12 cellular contexts compared by ENCODE assay signal in the genomic region with DNA sequence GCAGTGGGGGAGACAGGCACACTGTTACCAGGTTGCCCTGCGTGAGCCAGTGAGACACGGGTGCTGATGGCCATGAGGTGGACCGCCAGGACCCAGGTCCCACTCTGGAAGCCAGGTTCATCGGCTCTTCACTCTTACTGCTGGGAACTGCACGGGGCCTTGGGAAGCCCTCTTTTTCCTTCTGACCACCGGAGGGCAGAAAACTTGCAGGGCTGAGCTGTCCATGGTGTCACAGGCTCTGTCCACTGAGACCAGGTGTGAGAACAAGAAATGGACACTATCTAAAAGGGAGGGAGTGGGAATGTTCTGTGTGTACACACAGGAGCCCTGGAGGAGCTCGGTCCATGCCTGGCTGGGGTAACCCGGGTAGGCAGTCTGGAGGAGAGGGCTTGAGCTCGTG.
DNase-seq lines count a peak whose midpoint lies in the region; ATAC-seq, FAIRE-seq and TF ChIP-seq lines count a peak whose summit lies in the region.
"Had no signal": no experiment of that assay in that cellular context is flagged by ENCODE, and none has a peak within 500 bp of the region (broad histone marks: within the 10 kb centered on the region; RNA-seq: fewer than 3 reads in every experiment).

No MANE protein-coding gene starts in this region.

- H3K4me2 ChIP-seq in GM23248 (ENCODE audit: unreplicated experiment) (no peak overlapping the region), K562 (ENCODE audit: insufficient read depth, low read length) (no peak overlapping the region)

- POLR2A ChIA-PET in K562 (lab: Yijun Ruan, JAX): interaction anchor here (0.8 kb wide), 1 partner anchor 31 kb away, joined by 3 read pairs; no protein-coding TSS in a partner anchor

- no peak; a peak in 1 of 6 replicates for TF ChIP-seq CTCF in K562 (IDR thresholded peaks at IDR 0.05 in 2 of 3, conservative IDR thresholded peaks at IDR 0.05 in 1 of 3; ENCODE audit: insufficient read depth in 2 of 3, low read depth in 1 of 3, low read length in 3 of 3)

- no peaks in the 10 kb centered on the region for H3K9me1 ChIP-seq in K562 (ENCODE audit: control insufficient read depth, insufficient read depth, low read length)

- no peak for TF ChIP-seq EP300 in K562 (IDR thresholded peaks at IDR 0.05; ENCODE audit: low read length)

- no TSS peak for BruUV-seq in K562 (replicated peaks; lab: Mats Ljungman, UMichigan)

- TF ChIP-seq RAD21 in K562 (CRISPR knock-in tag; conservative IDR thresholded peaks at IDR 0.05 in 1 of 2, IDR thresholded peaks at IDR 0.05 in 1 of 2): no peak

- no peak overlapping the region for H3K27ac ChIP-seq in GM23248
- no peak overlapping the region for H3K27ac ChIP-seq in K562 (ENCODE audit: extremely low read depth, low read depth, low read length)
- H3K27ac ChIP-seq: neutrophil, uterus had no signal

- H3K27me3 ChIP-seq in GM23248 (replicated peaks; ENCODE audit: insufficient read depth): 0 out of 2 replicates have a peak, but pooled peaks cover 4% of the 10 kb centered on the region
- no peaks in the 10 kb centered on the region; a peak in 1 of 5 replicates for H3K27me3 ChIP-seq in K562 (ENCODE audit: control insufficient read depth in 2 of 2, insufficient read depth in 2 of 2, low read length in 2 of 2)
- H3K27me3 ChIP-seq: neutrophil, uterus had no signal

- TF ChIP-seq POLR2A in K562 (conservative IDR thresholded peaks at IDR 0.05) (no peak), GM12892 (IDR thresholded peaks at IDR 0.05; ENCODE audit: low read depth, low read length) (no peak)

- no peaks in the 10 kb centered on the region for H3K9me3 ChIP-seq in GM23248 (ENCODE audit: low read depth)
- H3K9me3 ChIP-seq in K562 (replicated peaks; ENCODE audit: control insufficient read depth, insufficient read depth, low read depth, low read length): no peaks in the 10 kb centered on the region
- H3K9me3 ChIP-seq: neutrophil, uterus had no signal

- no peaks in the 10 kb centered on the region for H3K36me3 ChIP-seq in GM23248 (ENCODE audit: low read depth)
- H3K36me3 ChIP-seq in K562 (ENCODE audit: control insufficient read depth, insufficient read depth, low read length): no peaks in the 10 kb centered on the region
- H3K36me3 ChIP-seq: neutrophil, uterus had no signal

- 34 to 36% methylated on average over 9 of the region's 9 CpGs for WGBS in GM23248 (ENCODE audit: low coverage in 1 of 2, low lambda C conversion rate in 2 of 2, missing lambda C conversion rate in 2 of 2), 2 experiments
- WGBS in K562 (ENCODE audit: insufficient coverage, low coverage, missing lambda C conversion rate): 0% methylated on average over 9 of the region's 9 CpGs

- no peak for FAIRE-seq in K562 (lab: Jason Lieb, UNC)
- FAIRE-seq in GM12892 (lab: Jason Lieb, UNC): no peak
- FAIRE-seq: RCC 7860 had no signal

- ATAC-seq in K562 (peak; percentile 47; the same call in 2 of the 3 replicates), HG03460 (IDR thresholded peaks at IDR 0.05; ENCODE audit: unreplicated experiment) (no peak)

- H3K4me1 ChIP-seq in GM23248 (ENCODE audit: insufficient read depth) (no peaks in the 10 kb centered on the region), K562 (replicated peaks in 1 of 2; ENCODE audit: control insufficient read depth in 2 of 2, insufficient read depth in 2 of 2, low read length in 2 of 2) (no peaks in the 10 kb centered on the region)
- H3K4me1 ChIP-seq: uterus had no signal

- H3K9ac ChIP-seq in GM23248 (no peak overlapping the region), K562 (ENCODE audit: insufficient read depth in 1 of 2, low read depth in 2 of 2, low read length in 2 of 2) (no peak overlapping the region)

- in situ Hi-C loops in ACHN (cut with HindIII; ENCODE audit: low pct_ligation_motif_present, low pct_unique_long_range_greater_than_20kb, low sequenced_read_pairs): no loop called here
- in situ Hi-C loops in GM23248 (cut with MboI): no loop called here
- in situ Hi-C loops in K562 (cut with MboI): no loop called here
- in situ Hi-C loops in KBM-7 (cut with MboI; ENCODE audit: low pct_unique_long_range_greater_than_20kb, low sequenced_read_pairs): no loop called here

- no peaks in the 10 kb centered on the region for H3F3A ChIP-seq in GM23248 (ENCODE audit: insufficient read depth)

- DNase-seq in ACHN (peak; percentile 11), GM23248 (peak; percentile 38), K562 (ENCODE audit: extremely low read depth in 1 of 4, low spot score in 3 of 4) (no peak), left kidney (ENCODE audit: low read depth, low spot score) (peak; percentile 79), GM12892 (ENCODE audit: insufficient read length) (no peak), KBM-7 (no peak), GF-D8 (lab: John Stamatoyannopoulos, UW) (no peak)
- DNase-seq: foreskin melanocyte, uterus had no signal

- H2AFZ ChIP-seq in GM23248: no peak overlapping the region
- H2AFZ ChIP-seq in K562 (ENCODE audit: low read depth, low read length): no peak overlapping the region

- CTCF ChIA-PET in K562 (lab: Yijun Ruan, JAX; ENCODE audit: low intra/inter-chr PET ratio): no interaction called here

- H3K9me2 ChIP-seq in GM23248 (ENCODE audit: insufficient read depth): no peaks in the 10 kb centered on the region

- no peak overlapping the region for H3K4me3 ChIP-seq in GM23248
- no peak overlapping the region for H3K4me3 ChIP-seq in K562
- H3K4me3 ChIP-seq: uterus had no signal

- no peaks in the 10 kb centered on the region for H3K79me2 ChIP-seq in GM23248 (ENCODE audit: insufficient read depth)
- no peaks in the 10 kb centered on the region for H3K79me2 ChIP-seq in K562 (ENCODE audit: control insufficient read depth, insufficient read depth, low read length)

- intact Hi-C loops in K562 (cut with micrococcal nuclease): no loop called here

- H4K20me1 ChIP-seq in GM23248 (ENCODE audit: insufficient read depth): no peaks in the 10 kb centered on the region
- no peaks in the 10 kb centered on the region for H4K20me1 ChIP-seq in K562 (replicated peaks; ENCODE audit: control insufficient read depth, insufficient read depth, low read length)

TF ChIP-seq in K562, 482 proteins besides CTCF, POLR2A, EP300 and RAD21 (continues in another document):
- TF ChIP-seq SMARCE1 (IDR thresholded peaks at IDR 0.05): no peak
- no peak for TF ChIP-seq TCFL5 (CRISPR knock-in tag; conservative IDR thresholded peaks at IDR 0.05)
- TF ChIP-seq, protein P1, sequence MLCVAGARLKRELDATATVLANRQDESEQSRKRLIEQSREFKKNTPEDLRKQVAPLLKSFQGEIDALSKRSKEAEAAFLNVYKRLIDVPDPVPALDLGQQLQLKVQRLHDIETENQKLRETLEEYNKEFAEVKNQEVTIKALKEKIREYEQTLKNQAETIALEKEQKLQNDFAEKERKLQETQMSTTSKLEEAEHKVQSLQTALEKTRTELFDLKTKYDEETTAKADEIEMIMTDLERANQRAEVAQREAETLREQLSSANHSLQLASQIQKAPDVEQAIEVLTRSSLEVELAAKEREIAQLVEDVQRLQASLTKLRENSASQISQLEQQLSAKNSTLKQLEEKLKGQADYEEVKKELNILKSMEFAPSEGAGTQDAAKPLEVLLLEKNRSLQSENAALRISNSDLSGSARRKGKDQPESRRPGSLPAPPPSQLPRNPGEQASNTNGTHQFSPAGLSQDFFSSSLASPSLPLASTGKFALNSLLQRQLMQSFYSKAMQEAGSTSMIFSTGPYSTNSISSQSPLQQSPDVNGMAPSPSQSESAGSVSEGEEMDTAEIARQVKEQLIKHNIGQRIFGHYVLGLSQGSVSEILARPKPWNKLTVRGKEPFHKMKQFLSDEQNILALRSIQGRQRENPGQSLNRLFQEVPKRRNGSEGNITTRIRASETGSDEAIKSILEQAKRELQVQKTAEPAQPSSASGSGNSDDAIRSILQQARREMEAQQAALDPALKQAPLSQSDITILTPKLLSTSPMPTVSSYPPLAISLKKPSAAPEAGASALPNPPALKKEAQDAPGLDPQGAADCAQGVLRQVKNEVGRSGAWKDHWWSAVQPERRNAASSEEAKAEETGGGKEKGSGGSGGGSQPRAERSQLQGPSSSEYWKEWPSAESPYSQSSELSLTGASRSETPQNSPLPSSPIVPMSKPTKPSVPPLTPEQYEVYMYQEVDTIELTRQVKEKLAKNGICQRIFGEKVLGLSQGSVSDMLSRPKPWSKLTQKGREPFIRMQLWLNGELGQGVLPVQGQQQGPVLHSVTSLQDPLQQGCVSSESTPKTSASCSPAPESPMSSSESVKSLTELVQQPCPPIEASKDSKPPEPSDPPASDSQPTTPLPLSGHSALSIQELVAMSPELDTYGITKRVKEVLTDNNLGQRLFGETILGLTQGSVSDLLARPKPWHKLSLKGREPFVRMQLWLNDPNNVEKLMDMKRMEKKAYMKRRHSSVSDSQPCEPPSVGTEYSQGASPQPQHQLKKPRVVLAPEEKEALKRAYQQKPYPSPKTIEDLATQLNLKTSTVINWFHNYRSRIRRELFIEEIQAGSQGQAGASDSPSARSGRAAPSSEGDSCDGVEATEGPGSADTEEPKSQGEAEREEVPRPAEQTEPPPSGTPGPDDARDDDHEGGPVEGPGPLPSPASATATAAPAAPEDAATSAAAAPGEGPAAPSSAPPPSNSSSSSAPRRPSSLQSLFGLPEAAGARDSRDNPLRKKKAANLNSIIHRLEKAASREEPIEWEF (CRISPR knock-in tag; IDR thresholded peaks at IDR 0.05): no peak
- TF ChIP-seq, protein P2, sequence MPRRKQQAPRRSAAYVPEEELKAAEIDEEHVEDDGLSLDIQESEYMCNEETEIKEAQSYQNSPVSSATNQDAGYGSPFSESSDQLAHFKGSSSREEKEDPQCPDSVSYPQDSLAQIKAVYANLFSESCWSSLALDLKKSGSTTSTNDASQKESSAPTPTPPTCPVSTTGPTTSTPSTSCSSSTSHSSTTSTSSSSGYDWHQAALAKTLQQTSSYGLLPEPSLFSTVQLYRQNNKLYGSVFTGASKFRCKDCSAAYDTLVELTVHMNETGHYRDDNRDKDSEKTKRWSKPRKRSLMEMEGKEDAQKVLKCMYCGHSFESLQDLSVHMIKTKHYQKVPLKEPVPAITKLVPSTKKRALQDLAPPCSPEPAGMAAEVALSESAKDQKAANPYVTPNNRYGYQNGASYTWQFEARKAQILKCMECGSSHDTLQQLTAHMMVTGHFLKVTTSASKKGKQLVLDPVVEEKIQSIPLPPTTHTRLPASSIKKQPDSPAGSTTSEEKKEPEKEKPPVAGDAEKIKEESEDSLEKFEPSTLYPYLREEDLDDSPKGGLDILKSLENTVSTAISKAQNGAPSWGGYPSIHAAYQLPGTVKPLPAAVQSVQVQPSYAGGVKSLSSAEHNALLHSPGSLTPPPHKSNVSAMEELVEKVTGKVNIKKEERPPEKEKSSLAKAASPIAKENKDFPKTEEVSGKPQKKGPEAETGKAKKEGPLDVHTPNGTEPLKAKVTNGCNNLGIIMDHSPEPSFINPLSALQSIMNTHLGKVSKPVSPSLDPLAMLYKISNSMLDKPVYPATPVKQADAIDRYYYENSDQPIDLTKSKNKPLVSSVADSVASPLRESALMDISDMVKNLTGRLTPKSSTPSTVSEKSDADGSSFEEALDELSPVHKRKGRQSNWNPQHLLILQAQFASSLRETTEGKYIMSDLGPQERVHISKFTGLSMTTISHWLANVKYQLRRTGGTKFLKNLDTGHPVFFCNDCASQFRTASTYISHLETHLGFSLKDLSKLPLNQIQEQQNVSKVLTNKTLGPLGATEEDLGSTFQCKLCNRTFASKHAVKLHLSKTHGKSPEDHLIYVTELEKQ (CRISPR knock-in tag; IDR thresholded peaks at IDR 0.05): no peak
- no peak for TF ChIP-seq ZNF436 (CRISPR knock-in tag; IDR thresholded peaks at IDR 0.05)
- no peak for TF ChIP-seq SRF (CRISPR knock-in tag; IDR thresholded peaks at IDR 0.05)

Comparison
In these comparisons a context has a peak if more than half of its experiments do, and no peak if none do; other contexts are left out.
1. DNase-seq: peak in ACHN (single experiment), GM23248 (single experiment) and left kidney (single experiment); none in K562 (0 of 4), GM12892 (single experiment), KBM-7 (single experiment) and GF-D8 (single experiment).